ENCODE assay signal across 9 cellular contexts in the genomic region with DNA sequence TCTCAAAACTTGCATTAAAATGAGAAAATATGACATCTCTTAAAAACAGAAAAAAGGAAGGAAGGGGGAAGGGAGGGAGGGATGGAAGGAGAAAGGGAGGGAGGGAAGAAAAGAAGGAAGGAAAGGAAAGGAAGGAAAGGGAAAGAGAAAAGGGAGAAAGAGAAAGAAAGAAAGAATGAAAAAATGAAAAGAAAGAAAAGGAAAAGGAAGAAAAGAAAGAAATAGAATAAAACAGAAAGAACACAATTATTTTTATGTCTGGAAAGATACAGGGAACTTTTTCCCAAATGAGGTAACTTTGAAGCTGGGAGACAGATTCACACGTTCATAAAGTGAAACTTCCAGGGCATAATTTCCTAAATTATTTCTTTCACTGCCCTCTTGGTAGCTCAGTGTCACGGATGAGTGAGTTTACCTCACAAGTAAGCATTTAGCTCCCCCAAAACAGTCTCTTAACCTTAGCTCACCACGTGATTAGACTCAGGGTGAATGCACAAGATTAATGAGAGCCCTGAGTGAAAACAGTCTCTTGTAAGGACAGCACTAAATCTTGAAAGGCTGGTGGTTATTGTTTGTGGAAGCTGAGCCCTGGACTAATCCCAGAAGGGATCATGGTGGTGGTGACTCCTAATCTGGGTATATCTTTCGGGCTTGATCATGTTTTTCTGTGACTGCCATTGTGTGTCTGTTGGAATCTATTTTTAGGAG.
DNase-seq lines count a peak whose midpoint lies in the region; ATAC-seq and TF ChIP-seq lines count a peak whose summit lies in the region.
"Had no signal": no experiment of that assay in that cellular context is flagged by ENCODE, and none has a peak within 500 bp of the region (broad histone marks: within the 10 kb centered on the region; RNA-seq: fewer than 3 reads in every experiment).

No MANE protein-coding gene starts in this region.

- H3K9ac ChIP-seq in SK-N-SH = no peak overlapping the region

- H3K27me3 ChIP-seq in SK-N-SH (ENCODE audit: insufficient read depth) = no peaks in the 10 kb centered on the region

- H3K4me1 ChIP-seq in HEK293 (ENCODE audit: control insufficient read depth, insufficient read depth, low read length) (peaks cover 14% of the 10 kb centered on the region), SK-N-SH (ENCODE audit: control insufficient read depth in 1 of 2, insufficient read depth in 2 of 2, low read depth in 1 of 2, low read length in 1 of 2) (peaks cover 9 to 14% of the 10 kb centered on the region in 2 experiments; a peak in 3 of 4 replicates)

- H3K4me2 ChIP-seq in SK-N-SH = no peak overlapping the region

- H3K36me3 ChIP-seq in HEK293 (ENCODE audit: control insufficient read depth in 2 of 2, insufficient read depth in 1 of 2, low read length in 2 of 2) = no peaks in the 10 kb centered on the region
- H3K36me3 ChIP-seq in SK-N-SH (replicated peaks in 1 of 2; ENCODE audit: control insufficient read depth in 1 of 2, insufficient read depth in 2 of 2, low read length in 1 of 2) = no peaks in the 10 kb centered on the region

- TF ChIP-seq EP300 in SK-N-SH (IDR thresholded peaks at IDR 0.05; ENCODE audit: borderline replicate concordance in 1 of 2, low read depth in 1 of 2, low read length in 1 of 2) = no peak

- H3K9me2 ChIP-seq in SK-N-SH = no peaks in the 10 kb centered on the region

- TF ChIP-seq CTCF in GM10248 (IDR thresholded peaks at IDR 0.05; ENCODE audit: control extremely low read depth, extremely low read depth, low read depth, missing control alignments) (no peak), HEK293 (tag by site-specific recombination; IDR thresholded peaks at IDR 0.05) (no peak), SK-N-SH (IDR thresholded peaks at IDR 0.05) (no peak)

- H3K27me3 Mint-ChIP-seq in naive B cell = no peaks in the 10 kb centered on the region

- POLR2A ChIA-PET in GM10248 (lab: Yijun Ruan, JAX) = no interaction called here
- POLR2A ChIA-PET in HEK293 (lab: Yijun Ruan, JAX) = interaction anchor here (0.8 kb wide), 1 partner anchor 13 kb away, joined by 3 read pairs; no protein-coding TSS in a partner anchor
- POLR2A ChIA-PET in SK-N-SH (lab: Yijun Ruan, JAX) = no interaction called here

- H3K9me3 ChIP-seq in HEK293 (ENCODE audit: control insufficient read depth, insufficient read depth, low read depth, low read length) (peaks cover 2% of the 10 kb centered on the region; the same call in 1 of the 2 replicates), SK-N-SH (no peaks in the 10 kb centered on the region)

- no peak for TF ChIP-seq RAD21 in SK-N-SH (IDR thresholded peaks at IDR 0.05; ENCODE audit: low read length)

- DNase-seq in GM10248 (ENCODE audit: extremely low spot score) = peak; percentile 7
- no peak for DNase-seq in SK-N-SH
- no peak for DNase-seq in naive B cell
- no peak for DNase-seq in activated CD4-positive, alpha-beta T cell treated with anti-CD3 and anti-CD28 coated beads for 48 hours
- DNase-seq in foreskin melanocyte = no peak
- DNase-seq: GF-D8 had no signal

- H3F3A ChIP-seq in SK-N-SH (replicated peaks; ENCODE audit: insufficient read depth) = no peaks in the 10 kb centered on the region

- H3K27ac Mint-ChIP-seq in naive B cell = peak overlapping the region in 1 of 6 donors; percentile 4

- CTCF ChIA-PET in GM10248 (lab: Yijun Ruan, JAX) = interaction anchor here (0.9 kb wide), 2 partner anchors 9 to 21 kb away, joined by 3 read pairs; no protein-coding TSS in a partner anchor
- CTCF ChIA-PET in HEK293 (lab: Yijun Ruan, JAX) = no interaction called here
- CTCF ChIA-PET in SK-N-SH (lab: Yijun Ruan, JAX) = no interaction called here

- no peak overlapping the region for H3K4me3 Mint-ChIP-seq in naive B cell

- H4K20me1 ChIP-seq in SK-N-SH (ENCODE audit: insufficient read depth) = no peaks in the 10 kb centered on the region

- WGBS in SK-N-SH (ENCODE audit: low lambda C conversion rate) = 77% methylated on average over 4 of the region's 4 CpGs

- no peaks in the 10 kb centered on the region for H3K9me3 Mint-ChIP-seq in naive B cell

- no peaks in the 10 kb centered on the region for H3K79me2 ChIP-seq in SK-N-SH (ENCODE audit: insufficient read depth)

- H3K27ac ChIP-seq in HEK293 (ENCODE audit: extremely low read depth, low read depth, low read length) = peak overlapping the region; percentile 68
- peak overlapping the region in 1 of 2 experiments; percentile 72; a peak in 1 of 4 replicates for H3K27ac ChIP-seq in SK-N-SH (ENCODE audit: low read depth in 2 of 2, low read length in 1 of 2)

- no peak overlapping the region for H3K4me3 ChIP-seq in HEK293 (ENCODE audit: low read depth, low read length)
- no peak overlapping the region for H3K4me3 ChIP-seq in SK-N-SH (ENCODE audit: low read depth in 2 of 2, low read length in 1 of 2)

- peak overlapping the region; percentile 53 for H2AFZ ChIP-seq in SK-N-SH (ENCODE audit: low read depth)

- ATAC-seq in naive B cell (ENCODE audit: low read depth in 2 of 2) (peak; percentile 47 to 51), HG02884 (IDR thresholded peaks at IDR 0.05; ENCODE audit: unreplicated experiment) (no peak), HG03135 (IDR thresholded peaks at IDR 0.05; ENCODE audit: unreplicated experiment) (no peak)

- no peaks in the 10 kb centered on the region for H3K36me3 Mint-ChIP-seq in naive B cell

- H3K4me1 Mint-ChIP-seq in naive B cell = peaks cover 7 to 58% (median 37%) of the 10 kb centered on the region in 3 donors

TF ChIP-seq in HEK293, 187 proteins besides CTCF, POLR2A, EP300 and RAD21 (continues in another document):
- TF ChIP-seq OSR2 (tag by site-specific recombination; IDR thresholded peaks at IDR 0.05) (peak; percentile 80), ZBTB17 (tag by site-specific recombination; IDR thresholded peaks at IDR 0.05) (peak; percentile 59), SP7 (tag by site-specific recombination; IDR thresholded peaks at IDR 0.05) (peak; percentile 73), ZFP41 (tag by site-specific recombination; IDR thresholded peaks at IDR 0.05; ENCODE audit: borderline replicate concordance) (no peak), ZNF391 (tag by site-specific recombination; IDR thresholded peaks at IDR 0.05; ENCODE audit: borderline replicate concordance, low read depth) (no peak), ZNF248 (tag by site-specific recombination; IDR thresholded peaks at IDR 0.05) (no peak), ZBTB8A (tag by site-specific recombination; IDR thresholded peaks at IDR 0.05) (0 out of 2 replicates have a peak, but pooled peaks have one; percentile 26), GLIS1 (tag by site-specific recombination; IDR thresholded peaks at IDR 0.05) (0 out of 2 replicates have a peak, but pooled peaks have one; percentile 37), KLF9 (tag by site-specific recombination; IDR thresholded peaks at IDR 0.05; ENCODE audit: low read depth) (no peak)
- TF ChIP-seq, protein P1, sequence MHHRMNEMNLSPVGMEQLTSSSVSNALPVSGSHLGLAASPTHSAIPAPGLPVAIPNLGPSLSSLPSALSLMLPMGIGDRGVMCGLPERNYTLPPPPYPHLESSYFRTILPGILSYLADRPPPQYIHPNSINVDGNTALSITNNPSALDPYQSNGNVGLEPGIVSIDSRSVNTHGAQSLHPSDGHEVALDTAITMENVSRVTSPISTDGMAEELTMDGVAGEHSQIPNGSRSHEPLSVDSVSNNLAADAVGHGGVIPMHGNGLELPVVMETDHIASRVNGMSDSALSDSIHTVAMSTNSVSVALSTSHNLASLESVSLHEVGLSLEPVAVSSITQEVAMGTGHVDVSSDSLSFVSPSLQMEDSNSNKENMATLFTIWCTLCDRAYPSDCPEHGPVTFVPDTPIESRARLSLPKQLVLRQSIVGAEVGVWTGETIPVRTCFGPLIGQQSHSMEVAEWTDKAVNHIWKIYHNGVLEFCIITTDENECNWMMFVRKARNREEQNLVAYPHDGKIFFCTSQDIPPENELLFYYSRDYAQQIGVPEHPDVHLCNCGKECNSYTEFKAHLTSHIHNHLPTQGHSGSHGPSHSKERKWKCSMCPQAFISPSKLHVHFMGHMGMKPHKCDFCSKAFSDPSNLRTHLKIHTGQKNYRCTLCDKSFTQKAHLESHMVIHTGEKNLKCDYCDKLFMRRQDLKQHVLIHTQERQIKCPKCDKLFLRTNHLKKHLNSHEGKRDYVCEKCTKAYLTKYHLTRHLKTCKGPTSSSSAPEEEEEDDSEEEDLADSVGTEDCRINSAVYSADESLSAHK (tag by site-specific recombination; IDR thresholded peaks at IDR 0.05) = peak; percentile 63

TF ChIP-seq in SK-N-SH, 30 proteins besides CTCF, POLR2A, EP300 and RAD21 (continues in another document):
- no peak for TF ChIP-seq RFX5 (IDR thresholded peaks at IDR 0.05; ENCODE audit: low read length)
- no peak for TF ChIP-seq GATA2 (CRISPR knock-in tag; IDR thresholded peaks at IDR 0.05)
- no peak for TF ChIP-seq RXRA (IDR thresholded peaks at IDR 0.05; ENCODE audit: borderline replicate concordance, low read depth)
- no peak for TF ChIP-seq SIN3A (IDR thresholded peaks at IDR 0.05; ENCODE audit: borderline replicate concordance, low read depth, low read length)
- TF ChIP-seq, protein P2, sequence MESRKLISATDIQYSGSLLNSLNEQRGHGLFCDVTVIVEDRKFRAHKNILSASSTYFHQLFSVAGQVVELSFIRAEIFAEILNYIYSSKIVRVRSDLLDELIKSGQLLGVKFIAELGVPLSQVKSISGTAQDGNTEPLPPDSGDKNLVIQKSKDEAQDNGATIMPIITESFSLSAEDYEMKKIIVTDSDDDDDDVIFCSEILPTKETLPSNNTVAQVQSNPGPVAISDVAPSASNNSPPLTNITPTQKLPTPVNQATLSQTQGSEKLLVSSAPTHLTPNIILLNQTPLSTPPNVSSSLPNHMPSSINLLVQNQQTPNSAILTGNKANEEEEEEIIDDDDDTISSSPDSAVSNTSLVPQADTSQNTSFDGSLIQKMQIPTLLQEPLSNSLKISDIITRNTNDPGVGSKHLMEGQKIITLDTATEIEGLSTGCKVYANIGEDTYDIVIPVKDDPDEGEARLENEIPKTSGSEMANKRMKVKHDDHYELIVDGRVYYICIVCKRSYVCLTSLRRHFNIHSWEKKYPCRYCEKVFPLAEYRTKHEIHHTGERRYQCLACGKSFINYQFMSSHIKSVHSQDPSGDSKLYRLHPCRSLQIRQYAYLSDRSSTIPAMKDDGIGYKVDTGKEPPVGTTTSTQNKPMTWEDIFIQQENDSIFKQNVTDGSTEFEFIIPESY (IDR thresholded peaks at IDR 0.05; ENCODE audit: borderline replicate concordance, low read depth) = no peak
- TF ChIP-seq EZH2phosphoT487 (IDR thresholded peaks at IDR 0.05; ENCODE audit: borderline replicate concordance, low read depth) = no peak
- TF ChIP-seq, protein P3, sequence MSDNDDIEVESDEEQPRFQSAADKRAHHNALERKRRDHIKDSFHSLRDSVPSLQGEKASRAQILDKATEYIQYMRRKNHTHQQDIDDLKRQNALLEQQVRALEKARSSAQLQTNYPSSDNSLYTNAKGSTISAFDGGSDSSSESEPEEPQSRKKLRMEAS (IDR thresholded peaks at IDR 0.05; ENCODE audit: low read depth) = no peak
- TF ChIP-seq POLR2AphosphoS5 (IDR thresholded peaks at IDR 0.05; ENCODE audit: low read depth, low read length) = no peak
- TF ChIP-seq TCF12 (IDR thresholded peaks at IDR 0.05) = no peak
- no peak for TF ChIP-seq FOSL2 (IDR thresholded peaks at IDR 0.05; ENCODE audit: borderline replicate concordance, low read depth)
- no peak for TF ChIP-seq FOXJ3 (CRISPR knock-in tag; IDR thresholded peaks at IDR 0.05)
- no peak for TF ChIP-seq CHD2 (IDR thresholded peaks at IDR 0.05; ENCODE audit: low read length, partially characterized antibody)

Comparison
In these comparisons a context has a peak if more than half of its experiments do, and no peak if none do; other contexts are left out.
1. ATAC-seq: peak in naive B cell (2 of 2); none in HG02884 (single experiment) and HG03135 (single experiment).